In genomic region chr15:71078506-71079207, GRCh38 we compare ENCODE assay signal across 1 cellular context.
TF ChIP-seq lines count a peak whose summit lies in the region.

No MANE protein-coding gene starts in this region.

TF ChIP-seq in A549, 52 proteins besides CTCF, POLR2A, EP300 and RAD21:
- TF ChIP-seq RNF2 (IDR thresholded peaks at IDR 0.05; ENCODE audit: borderline replicate concordance, low read depth) (no peak), JUN (IDR thresholded peaks at IDR 0.05) (no peak), GATA3 (IDR thresholded peaks at IDR 0.05; ENCODE audit: borderline replicate concordance) (no peak), FOSL2 (IDR thresholded peaks at IDR 0.05) (no peak), FOSL2 (CRISPR knock-in tag; IDR thresholded peaks at IDR 0.05) (no peak), ZFP36 (IDR thresholded peaks at IDR 0.05; ENCODE audit: borderline replicate concordance, partially characterized antibody) (no peak), NR3C1 (IDR thresholded peaks at IDR 0.05) (no peak), HOXB5 (CRISPR knock-in tag; IDR thresholded peaks at IDR 0.05) (no peak)
- TF ChIP-seq, protein P1, sequence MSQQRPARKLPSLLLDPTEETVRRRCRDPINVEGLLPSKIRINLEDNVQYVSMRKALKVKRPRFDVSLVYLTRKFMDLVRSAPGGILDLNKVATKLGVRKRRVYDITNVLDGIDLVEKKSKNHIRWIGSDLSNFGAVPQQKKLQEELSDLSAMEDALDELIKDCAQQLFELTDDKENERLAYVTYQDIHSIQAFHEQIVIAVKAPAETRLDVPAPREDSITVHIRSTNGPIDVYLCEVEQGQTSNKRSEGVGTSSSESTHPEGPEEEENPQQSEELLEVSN (IDR thresholded peaks at IDR 0.05; ENCODE audit: borderline replicate concordance, low read depth), result no peak
